In genomic region chr6:2951723-2952122, GRCh38 we compare ENCODE assay signal across 8 cellular contexts. TPM values are rescaled to one million over a fixed set of nuclear protein-coding genes. Genes with fewer than 3 reads are reported as not detected.
DNase-seq lines count a peak whose midpoint lies in the region; ATAC-seq and TF ChIP-seq lines count a peak whose summit lies in the region.

No MANE protein-coding gene starts in this region.

- H3K36me3 Mint-ChIP-seq in CD14-positive monocyte (peaks cover 57 to 93% of the 10 kb centered on the region in 2 donors), T-helper 17 cell (ENCODE audit: low read depth) (peaks cover 2% of the 10 kb centered on the region)

- no peak for TF ChIP-seq CTCF in CD14-positive monocyte (IDR thresholded peaks at IDR 0.05)
- no peak for TF ChIP-seq CTCF in right atrium auricular region (IDR thresholded peaks at IDR 0.05)
- TF ChIP-seq CTCF in esophagus squamous epithelium (IDR thresholded peaks at IDR 0.05), result no peak

- DNase-seq in CD14-positive monocyte (ENCODE audit: low spot score) (peak; percentile 89), T-helper 17 cell (no peak), right atrium auricular region (ENCODE audit: low spot score) (peak; percentile 59), posterior vena cava (ENCODE audit: low spot score) (peak; percentile 90), inferior parietal cortex (ENCODE audit: extremely low spot score) (no peak), foreskin melanocyte (no peak), esophagus squamous epithelium (lab: John Stamatoyannopoulos, UW) (no peak)

- H3K4me1 Mint-ChIP-seq in CD14-positive monocyte, result peaks cover 18% of the 10 kb centered on the region
- peaks cover 6% of the 10 kb centered on the region for H3K4me1 Mint-ChIP-seq in T-helper 17 cell

- no peak for ATAC-seq in T-helper 17 cell
- ATAC-seq in HG02623 (IDR thresholded peaks at IDR 0.05; ENCODE audit: unreplicated experiment), result no peak

- peak overlapping the region; percentile 96 to 98 (median 97) for H3K27ac Mint-ChIP-seq in CD14-positive monocyte
- H3K27ac Mint-ChIP-seq in T-helper 17 cell, result peak overlapping the region; percentile 83

- 71 to 80% methylated on average over 4 of the region's 8 CpGs for WGBS in esophagus squamous epithelium, 2 donors

- H3K9me3 ChIP-seq in T-helper 17 cell (ENCODE audit: control insufficient read depth, low read length, poor library complexity, severe bottlenecking) (no peaks in the 10 kb centered on the region), right atrium auricular region (no peaks in the 10 kb centered on the region), esophagus squamous epithelium (no peaks in the 10 kb centered on the region)

- intact Hi-C loops in CD14-positive monocyte (cut with micrococcal nuclease) (loop anchor here (2.0 to 5.0 kb wide), 2 partner anchors 36 to 37 kb away; no protein-coding TSS in a partner anchor), posterior vena cava (cut with DNase I) (loop anchor here (2.0 to 5.0 kb wide), 2 partner anchors 36 to 37 kb away; no protein-coding TSS in a partner anchor), esophagus squamous epithelium (cut with DNase I) (no loop called here)

- no peak overlapping the region for H3K4me3 ChIP-seq in right atrium auricular region
- no peak overlapping the region for H3K4me3 ChIP-seq in esophagus squamous epithelium

- no peak for TF ChIP-seq POLR2A in esophagus squamous epithelium (IDR thresholded peaks at IDR 0.05)

- peaks cover 0 to 4% (median 2%) of the 10 kb centered on the region in 7 donors for H3K9me3 Mint-ChIP-seq in CD14-positive monocyte

- H3K27me3 ChIP-seq in right atrium auricular region, result no peaks in the 10 kb centered on the region
- H3K27me3 ChIP-seq in esophagus squamous epithelium, result no peaks in the 10 kb centered on the region

- peaks cover 16% of the 10 kb centered on the region for H3K36me3 ChIP-seq in right atrium auricular region
- H3K36me3 ChIP-seq in esophagus squamous epithelium, result peaks cover 6 to 88% (median 10%) of the 10 kb centered on the region in 3 donors

- H3K4me1 ChIP-seq in right atrium auricular region, result peaks cover 0 to 51% of the 10 kb centered on the region in 2 donors
- peaks cover 4 to 13% (median 5%) of the 10 kb centered on the region in 3 donors for H3K4me1 ChIP-seq in esophagus squamous epithelium

- H3K27ac ChIP-seq in right atrium auricular region (peak overlapping the region; percentile 67 to 74), esophagus squamous epithelium (peak overlapping the region in 1 of 4 donors; percentile 56)

- peaks cover 0 to 2% (median 2%) of the 10 kb centered on the region in 3 donors for H3K27me3 Mint-ChIP-seq in CD14-positive monocyte (ENCODE audit: low read depth in 3 of 3)
- H3K27me3 Mint-ChIP-seq in T-helper 17 cell, result no peaks in the 10 kb centered on the region

- H3K4me3 Mint-ChIP-seq in CD14-positive monocyte (peak overlapping the region; percentile 39 to 85), T-helper 17 cell (no peak overlapping the region)

RNA-seq across cellular contexts. Expression of gene SERPINB6, which starts 19.6 kb away (rescaled TPM):
- polyA plus RNA-seq in CD14-positive monocyte, result 100 to 1,000 TPM; 200 to 208 TPM
- total RNA-seq in T-helper 17 cell, result 10 to 100 TPM in 1 of 2 donors, 1 to 10 TPM in 1; 9.1 to 26.4 TPM
- 100 to 1,000 TPM; 181 to 184 TPM for total RNA-seq in right atrium auricular region
- 10 to 100 TPM; 90.7 to 98.3 TPM for total RNA-seq in posterior vena cava
- total RNA-seq in esophagus squamous epithelium, result 10 to 100 TPM; 76.6 to 95.7 (median 84.4) TPM

RNA-seq across cellular contexts. Expression of gene NQO2, which starts 48.0 kb away (rescaled TPM):
- polyA plus RNA-seq in CD14-positive monocyte, result 100 to 1,000 TPM; 146 to 281 TPM
- total RNA-seq in T-helper 17 cell (10 to 100 TPM in 1 of 2 donors, 1 to 10 TPM in 1; 9.2 to 14.2 TPM), right atrium auricular region (10 to 100 TPM; 37.6 to 68.1 TPM), posterior vena cava (10 to 100 TPM; 27.7 to 42.4 TPM), esophagus squamous epithelium (10 to 100 TPM; 18.7 to 38.3 (median 26.5) TPM)

RNA-seq across cellular contexts. Expression of gene SERPINB9, which starts 48.6 kb away (rescaled TPM):
- 10 to 100 TPM; 34.3 to 77.7 TPM for polyA plus RNA-seq in CD14-positive monocyte
- total RNA-seq in T-helper 17 cell (10 to 100 TPM; 32.9 to 37.7 TPM), right atrium auricular region (10 to 100 TPM; 11.2 to 17.5 TPM), posterior vena cava (10 to 100 TPM in 1 of 2 donors, 1 to 10 TPM in 1; 9.9 to 12.8 TPM), esophagus squamous epithelium (10 to 100 TPM in 2 of 4 donors, 1 to 10 TPM in 2; 7.5 to 40.4 (median 12.1) TPM)

Comparison
In these comparisons a context has a peak if more than half of its experiments do, and no peak if none do; other contexts are left out.
1. DNase-seq: peak in CD14-positive monocyte (single experiment), right atrium auricular region (single experiment) and posterior vena cava (single experiment); none in T-helper 17 cell (0 of 3), inferior parietal cortex (single experiment), foreskin melanocyte (single experiment) and esophagus squamous epithelium (single experiment).